Comparison of ENCODE assay signal across 8 cellular contexts in the genomic region with DNA sequence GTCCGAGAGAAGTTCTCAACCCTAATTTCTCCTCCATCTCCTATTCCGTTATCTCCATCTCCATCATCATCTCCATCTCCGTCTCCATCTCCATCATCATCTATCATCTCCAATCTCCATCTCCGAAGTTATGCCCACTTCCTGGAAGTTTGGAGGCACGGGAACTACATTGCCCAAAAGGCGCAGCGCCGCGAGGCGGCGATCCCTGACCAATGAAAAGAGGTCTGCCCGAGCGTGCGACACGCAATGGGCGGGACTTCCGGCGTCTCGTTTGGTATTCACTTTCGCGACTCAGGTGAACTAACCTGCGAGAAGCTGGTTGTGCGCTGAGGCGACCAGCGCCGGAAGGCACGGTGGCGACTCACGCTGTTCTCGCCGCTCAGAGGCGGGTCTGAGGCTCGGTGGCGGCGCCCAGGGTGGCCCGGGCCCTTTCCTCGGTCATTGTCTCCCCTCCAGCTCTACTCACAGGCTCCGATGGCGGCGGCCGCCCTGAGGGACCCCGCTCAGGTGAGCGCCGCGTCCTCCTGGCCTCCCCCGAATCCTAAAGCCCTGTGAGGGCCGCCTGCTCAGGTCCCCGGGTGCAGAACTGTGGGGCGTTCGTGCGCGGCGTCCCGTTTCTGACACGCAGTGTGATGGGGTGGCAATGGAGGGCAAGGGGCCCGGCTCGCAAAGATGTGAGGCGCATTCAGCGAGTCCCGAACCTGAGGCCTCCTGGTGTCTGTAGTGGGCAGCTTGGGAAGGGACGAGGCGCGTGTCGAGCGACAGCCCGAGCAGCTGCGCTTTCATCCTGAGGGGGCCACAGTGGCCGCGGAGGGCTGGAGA. TPM values are rescaled to one million over a fixed set of nuclear protein-coding genes. Genes with fewer than 3 reads are reported as not detected.
DNase-seq lines count a peak whose midpoint lies in the region; TF ChIP-seq lines count a peak whose summit lies in the region.
"Not testable (repeated sequence)": the region's sequence is repeated elsewhere in the genome, so short reads cannot be mapped to it uniquely, and the experiment has no call there.

A gene (plus strand): TSS at position 274 of the 822 bp plus-strand sequence. CDS start 201 bp downstream, at position 475.

- not testable (repeated sequence) for H3K27ac Mint-ChIP-seq in activated T-helper 2 cell treated with anti-CD3 and anti-CD28 coated beads, Interferon-gamma antibody, Interleukin-2, Interleukin-4, amounts not matched to agents 10 μg/mL and 5 μg/mL and 100 μg/mL, durations not matched to agents 14 hours and 24 hours and 36 hours
- H3K27ac Mint-ChIP-seq in nephron: peak within 1 kb of the TSS in 1 of 3 experiments; percentile 3

- peak within 1 kb of the TSS; percentile 78 for H3K4me3 Mint-ChIP-seq in activated T-helper 2 cell treated with anti-CD3 and anti-CD28 coated beads, Interferon-gamma antibody, Interleukin-2, Interleukin-4, amounts not matched to agents 10 μg/mL and 5 μg/mL and 100 μg/mL, durations not matched to agents 14 hours and 24 hours and 36 hours (ENCODE audit: low read depth)
- H3K4me3 Mint-ChIP-seq in nephron: peak within 1 kb of the TSS; percentile 81 to 83 (median 83)

- H3K4me3 ChIP-seq in LNCaP clone FGC (ENCODE audit: low read depth, low read length): peak within 1 kb of the TSS; percentile 81
- H3K4me3 ChIP-seq in fibroblast of the aortic adventitia (ENCODE audit: low read depth, low read length): peak within 1 kb of the TSS; percentile 97

- H3K9me3 Mint-ChIP-seq in activated T-helper 2 cell treated with anti-CD3 and anti-CD28 coated beads, Interferon-gamma antibody, Interleukin-2, Interleukin-4, amounts not matched to agents 10 μg/mL and 5 μg/mL and 100 μg/mL, durations not matched to agents 14 hours and 24 hours and 36 hours: peaks cover 37% of the 10 kb centered on the region
- H3K9me3 Mint-ChIP-seq in nephron: peaks cover 59% of the 10 kb centered on the region

- DNase-seq in EL (peak; percentile 86), GOT3 (lab: John Stamatoyannopoulos, UW) (peak; percentile 67), LNCaP clone FGC (ENCODE audit: low read depth) (peak; percentile 83), RPMI8226 (peak; percentile 96), fibroblast of the aortic adventitia (ENCODE audit: low read depth) (peak; percentile 80)
- peak; percentile 85 for DNase-seq in activated T-helper 2 cell treated with anti-CD3 and anti-CD28 coated beads, Interferon-gamma antibody, Interleukin-2, Interleukin-4, amounts not matched to agents 10 μg/mL and 5 μg/mL and 100 μg/mL, durations not matched to agents 14 hours and 24 hours and 36 hours (ENCODE audit: low spot score)
- DNase-seq in stimulated activated naive CD4-positive, alpha-beta T cell treated with Interleukin-2 at 50 U/mL for 16 hours (lab: John Stamatoyannopoulos, UW): peak; percentile 94

- peaks cover 43% of the 10 kb centered on the region for H3K36me3 Mint-ChIP-seq in activated T-helper 2 cell treated with anti-CD3 and anti-CD28 coated beads, Interferon-gamma antibody, Interleukin-2, Interleukin-4, amounts not matched to agents 10 μg/mL and 5 μg/mL and 100 μg/mL, durations not matched to agents 14 hours and 24 hours and 36 hours (ENCODE audit: low read depth)
- H3K36me3 Mint-ChIP-seq in nephron (ENCODE audit: low read depth): peaks cover 61% of the 10 kb centered on the region

- intact Hi-C loops in activated T-helper 2 cell treated with anti-CD3 and anti-CD28 coated beads, Interferon-gamma antibody, Interleukin-2, Interleukin-4, amounts not matched to agents 10 μg/mL and 5 μg/mL and 100 μg/mL, durations not matched to agents 14 hours and 24 hours and 36 hours (cut with micrococcal nuclease): loop anchor here (1.0 to 5.0 kb wide), 3 partner anchors 12 to 90 kb away; a partner anchor contains a TSS

- not testable (repeated sequence) for TF ChIP-seq CTCF in LNCaP clone FGC (IDR thresholded peaks at IDR 0.05; ENCODE audit: control insufficient read depth, extremely low read depth, insufficient read depth); nephron (IDR thresholded peaks at IDR 0.05; ENCODE audit: unreplicated experiment in 3 of 3)
- TF ChIP-seq CTCF in fibroblast of the aortic adventitia (IDR thresholded peaks at IDR 0.05; ENCODE audit: insufficient read depth, low read length): peak; percentile 22

- H3K27me3 Mint-ChIP-seq in activated T-helper 2 cell treated with anti-CD3 and anti-CD28 coated beads, Interferon-gamma antibody, Interleukin-2, Interleukin-4, amounts not matched to agents 10 μg/mL and 5 μg/mL and 100 μg/mL, durations not matched to agents 14 hours and 24 hours and 36 hours (ENCODE audit: low read depth); nephron (ENCODE audit: low read depth): not testable (repeated sequence)

- H3K4me1 Mint-ChIP-seq in activated T-helper 2 cell treated with anti-CD3 and anti-CD28 coated beads, Interferon-gamma antibody, Interleukin-2, Interleukin-4, amounts not matched to agents 10 μg/mL and 5 μg/mL and 100 μg/mL, durations not matched to agents 14 hours and 24 hours and 36 hours (ENCODE audit: low read depth): not testable (repeated sequence)
- peaks cover 12% of the 10 kb centered on the region for H3K4me1 Mint-ChIP-seq in nephron

RNA-seq across cellular contexts. Expression of the gene that starts here (rescaled TPM):
- 4.8 and 5.1 TPM in 2 replicates for total RNA-seq in activated T-helper 2 cell treated with anti-CD3 and anti-CD28 coated beads, Interferon-gamma antibody, Interleukin-2, Interleukin-4, amounts not matched to agents 10 μg/mL and 5 μg/mL and 100 μg/mL, durations not matched to agents 14 hours and 24 hours and 36 hours
- 7.8 and 10.3 TPM in 2 replicates for total RNA-seq in fibroblast of the aortic adventitia (ENCODE audit: low replicate concordance)

Comparison
In these comparisons a context has a peak if more than half of its experiments do, and no peak if none do; other contexts are left out.
1. Peak in every context shown above with its lines: DNase-seq and H3K4me3 ChIP-seq.